12 cellular contexts compared by ENCODE assay signal in the genomic region with DNA sequence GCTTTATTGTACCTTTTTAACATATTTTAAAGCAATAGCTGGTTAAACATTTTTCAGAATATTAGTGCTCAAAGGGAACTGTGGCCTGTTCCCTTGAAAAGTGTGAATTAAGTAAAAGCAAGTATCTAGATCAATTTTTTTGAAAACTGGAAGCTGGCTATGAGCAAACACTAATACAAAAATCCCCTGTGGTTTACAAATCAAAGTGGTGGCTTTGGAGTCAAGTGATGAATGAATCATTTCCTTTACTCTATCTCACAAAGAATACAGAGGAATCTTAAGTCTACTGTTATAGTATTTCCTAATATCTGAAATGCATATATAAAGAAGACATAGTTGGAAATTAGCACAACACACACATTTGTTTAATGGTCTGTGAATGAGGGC.
DNase-seq lines count a peak whose midpoint lies in the region; ATAC-seq, FAIRE-seq and TF ChIP-seq lines count a peak whose summit lies in the region.
"Had no signal": no experiment of that assay in that cellular context is flagged by ENCODE, and none has a peak within 500 bp of the region (broad histone marks: within the 10 kb centered on the region; RNA-seq: fewer than 3 reads in every experiment).

No MANE protein-coding gene starts in this region.

- TF ChIP-seq CTCF in GM12878 (IDR thresholded peaks at IDR 0.05 in 2 of 3, conservative IDR thresholded peaks at IDR 0.05 in 1 of 3; ENCODE audit: control insufficient read depth in 2 of 3, extremely low read depth in 1 of 3, insufficient read depth in 1 of 3, low read depth in 3 of 3, low read length in 3 of 3) = no peak

- no peaks in the 10 kb centered on the region for H4K20me1 ChIP-seq in GM12878 (ENCODE audit: control insufficient read depth, insufficient read depth)

- DNase-seq in GM12878 (ENCODE audit: low read depth, low spot score) (peak; percentile 23), NCI-H2081 (lab: John Stamatoyannopoulos, UW) (no peak), right cardiac atrium (no peak), RKO (ENCODE audit: low spot score) (no peak), Right ventricle myocardium inferior (ENCODE audit: missing footprints) (no peak)
- DNase-seq: CD4-positive, alpha-beta memory T cell; cerebellar nuclear complex; NCI-H2081 treated with DMSO at 0.1 percent for 48 hours; Right ventricle myocardium superior had no signal

- no peak overlapping the region for H3K27ac ChIP-seq in GM12878 (ENCODE audit: control insufficient read depth, insufficient read depth)
- H3K27ac ChIP-seq in right cardiac atrium (ENCODE audit: low read length) = no peak overlapping the region

- BruUV-seq in GM12878 (replicated peaks; lab: Mats Ljungman, UMichigan) = no TSS peak

- H2AFZ ChIP-seq in GM12878 (ENCODE audit: control insufficient read depth, low read depth, low read length) = no peak overlapping the region

- H3K9ac ChIP-seq in GM12878 (ENCODE audit: control insufficient read depth, insufficient read depth, low read length) = no peak overlapping the region

- ATAC-seq in GM18502 (IDR thresholded peaks at IDR 0.05; ENCODE audit: poor library complexity, unreplicated experiment) (peak; percentile 83), GM21526 (IDR thresholded peaks at IDR 0.05; ENCODE audit: low FRiP score, unreplicated experiment) (peak; percentile 61), HG03378 (IDR thresholded peaks at IDR 0.05; ENCODE audit: unreplicated experiment) (peak; percentile 86), GM12878 (peak; percentile 93), right cardiac atrium (no peak), Right ventricle myocardium inferior (no peak)

- CTCF ChIA-PET in GM12878 (lab: Yijun Ruan, JAX) = interaction anchor here (1.0 to 1.1 kb wide), 2 partner anchors 8 to 20 kb away, joined by 3 read pairs; no protein-coding TSS in a partner anchor

- POLR2A ChIA-PET in GM12878 (lab: Charles Lee) = interaction anchor here (1.6 to 2.0 kb wide), 2 partner anchors 20 to 59 kb away, joined by 4 to 6 read pairs; no protein-coding TSS in a partner anchor

- H3K79me2 ChIP-seq in GM12878 (ENCODE audit: control insufficient read depth, insufficient read depth, low read length) = no peaks in the 10 kb centered on the region

- H3K4me1 ChIP-seq in GM12878 (ENCODE audit: control insufficient read depth, insufficient read depth, low read length) = no peaks in the 10 kb centered on the region
- no peaks in the 10 kb centered on the region for H3K4me1 ChIP-seq in right cardiac atrium (ENCODE audit: control insufficient read depth, insufficient read depth, low read length)

- in situ Hi-C loops in GM12878 (cut with MboI) = no loop called here

- H3K36me3 ChIP-seq in GM12878 (ENCODE audit: control insufficient read depth in 2 of 2, insufficient read depth in 2 of 2, low read length in 1 of 2) = no peaks in the 10 kb centered on the region

- H3K9me3 ChIP-seq in GM12878 (replicated peaks; ENCODE audit: control insufficient read depth, insufficient read depth, low read length) = no peaks in the 10 kb centered on the region; the same call in 2 of the 3 replicates
- H3K9me3 ChIP-seq in right cardiac atrium (ENCODE audit: control insufficient read depth, low read length) = no peaks in the 10 kb centered on the region

- TF ChIP-seq POLR2A in GM12878 (IDR thresholded peaks at IDR 0.05; ENCODE audit: low read depth, low read length) = no peak

- TF ChIP-seq RAD21 in GM12878 (IDR thresholded peaks at IDR 0.05; ENCODE audit: insufficient read depth, low read depth, low read length) = no peak

- peak; percentile 68 for FAIRE-seq in GM12878 (lab: Jason Lieb, UNC)

- no peak overlapping the region for H3K4me2 ChIP-seq in GM12878 (ENCODE audit: control insufficient read depth, insufficient read depth)

- intact Hi-C loops in GM12878 (cut with micrococcal nuclease; ENCODE audit: unreplicated experiment) = no loop called here
- intact Hi-C loops in right cardiac atrium (cut with DNase I) = no loop called here
- intact Hi-C loops in Right ventricle myocardium inferior (cut with DNase I) = no loop called here

- RAD21 ChIA-PET in GM12878 (lab: Charles Lee; ENCODE audit: unreplicated experiment) = interaction anchor here (0.8 to 2.3 kb wide), 10 partner anchors 8 to 260 kb away, joined by 3 to 10 read pairs (median 3); no protein-coding TSS in a partner anchor

- H3K27me3 ChIP-seq in GM12878 (replicated peaks in 1 of 2; ENCODE audit: control insufficient read depth in 2 of 2, insufficient read depth in 2 of 2, low read length in 1 of 2) (no peaks in the 10 kb centered on the region), right cardiac atrium (ENCODE audit: control insufficient read depth, insufficient read depth) (no peaks in the 10 kb centered on the region)

- H3K4me3 ChIP-seq in GM12878 = no peak overlapping the region
- H3K4me3 ChIP-seq in right cardiac atrium (ENCODE audit: low read length) = no peak overlapping the region

- SMC1A ChIA-PET in GM12878 (lab: Charles Lee; ENCODE audit: uncharacterized antibody, unreplicated experiment) = interaction anchor here (0.8 to 8.1 kb wide), 10 partner anchors 8 to 103 kb away, joined by 3 to 54 read pairs (median 6); no protein-coding TSS in a partner anchor

- no peak for TF ChIP-seq EP300 in GM12878 (IDR thresholded peaks at IDR 0.05; ENCODE audit: borderline replicate concordance in 1 of 2, control insufficient read depth in 1 of 2, low read depth in 2 of 2, low read length in 2 of 2)

TF ChIP-seq in GM12878, 131 proteins besides CTCF, POLR2A, EP300 and RAD21:
- TF ChIP-seq NRF1 (conservative IDR thresholded peaks at IDR 0.05; ENCODE audit: low read depth, low read length) (no peak), ZBED1 (IDR thresholded peaks at IDR 0.05; ENCODE audit: borderline replicate concordance) (no peak), RFX5 (IDR thresholded peaks at IDR 0.05; ENCODE audit: low read depth, low read length) (no peak), BHLHE40 (IDR thresholded peaks at IDR 0.05; ENCODE audit: borderline replicate concordance in 1 of 2, low read depth in 2 of 2, low read length in 1 of 2) (0 out of 4 replicates have a peak, but pooled peaks of 1 of the 2 experiments have one; percentile 38), RUNX3 (IDR thresholded peaks at IDR 0.05; ENCODE audit: low read length) (peak; percentile 69; the same call in 1 of the 2 replicates), NR2F1 (conservative IDR thresholded peaks at IDR 0.05) (peak; percentile 66), NFIC (IDR thresholded peaks at IDR 0.05; ENCODE audit: low read depth, low read length) (peak; percentile 64), TCF7 (IDR thresholded peaks at IDR 0.05; ENCODE audit: borderline replicate concordance) (0 out of 2 replicates have a peak, but pooled peaks have one; percentile 29), JUNB (IDR thresholded peaks at IDR 0.05) (peak; percentile 47), DPF2 (IDR thresholded peaks at IDR 0.05) (peak; percentile 10; the same call in 1 of the 2 replicates)
- TF ChIP-seq, protein P1, sequence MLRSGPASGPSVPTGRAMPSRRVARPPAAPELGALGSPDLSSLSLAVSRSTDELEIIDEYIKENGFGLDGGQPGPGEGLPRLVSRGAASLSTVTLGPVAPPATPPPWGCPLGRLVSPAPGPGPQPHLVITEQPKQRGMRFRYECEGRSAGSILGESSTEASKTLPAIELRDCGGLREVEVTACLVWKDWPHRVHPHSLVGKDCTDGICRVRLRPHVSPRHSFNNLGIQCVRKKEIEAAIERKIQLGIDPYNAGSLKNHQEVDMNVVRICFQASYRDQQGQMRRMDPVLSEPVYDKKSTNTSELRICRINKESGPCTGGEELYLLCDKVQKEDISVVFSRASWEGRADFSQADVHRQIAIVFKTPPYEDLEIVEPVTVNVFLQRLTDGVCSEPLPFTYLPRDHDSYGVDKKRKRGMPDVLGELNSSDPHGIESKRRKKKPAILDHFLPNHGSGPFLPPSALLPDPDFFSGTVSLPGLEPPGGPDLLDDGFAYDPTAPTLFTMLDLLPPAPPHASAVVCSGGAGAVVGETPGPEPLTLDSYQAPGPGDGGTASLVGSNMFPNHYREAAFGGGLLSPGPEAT (IDR thresholded peaks at IDR 0.05; ENCODE audit: low read depth) = peak; percentile 72
- TF ChIP-seq, protein P2, sequence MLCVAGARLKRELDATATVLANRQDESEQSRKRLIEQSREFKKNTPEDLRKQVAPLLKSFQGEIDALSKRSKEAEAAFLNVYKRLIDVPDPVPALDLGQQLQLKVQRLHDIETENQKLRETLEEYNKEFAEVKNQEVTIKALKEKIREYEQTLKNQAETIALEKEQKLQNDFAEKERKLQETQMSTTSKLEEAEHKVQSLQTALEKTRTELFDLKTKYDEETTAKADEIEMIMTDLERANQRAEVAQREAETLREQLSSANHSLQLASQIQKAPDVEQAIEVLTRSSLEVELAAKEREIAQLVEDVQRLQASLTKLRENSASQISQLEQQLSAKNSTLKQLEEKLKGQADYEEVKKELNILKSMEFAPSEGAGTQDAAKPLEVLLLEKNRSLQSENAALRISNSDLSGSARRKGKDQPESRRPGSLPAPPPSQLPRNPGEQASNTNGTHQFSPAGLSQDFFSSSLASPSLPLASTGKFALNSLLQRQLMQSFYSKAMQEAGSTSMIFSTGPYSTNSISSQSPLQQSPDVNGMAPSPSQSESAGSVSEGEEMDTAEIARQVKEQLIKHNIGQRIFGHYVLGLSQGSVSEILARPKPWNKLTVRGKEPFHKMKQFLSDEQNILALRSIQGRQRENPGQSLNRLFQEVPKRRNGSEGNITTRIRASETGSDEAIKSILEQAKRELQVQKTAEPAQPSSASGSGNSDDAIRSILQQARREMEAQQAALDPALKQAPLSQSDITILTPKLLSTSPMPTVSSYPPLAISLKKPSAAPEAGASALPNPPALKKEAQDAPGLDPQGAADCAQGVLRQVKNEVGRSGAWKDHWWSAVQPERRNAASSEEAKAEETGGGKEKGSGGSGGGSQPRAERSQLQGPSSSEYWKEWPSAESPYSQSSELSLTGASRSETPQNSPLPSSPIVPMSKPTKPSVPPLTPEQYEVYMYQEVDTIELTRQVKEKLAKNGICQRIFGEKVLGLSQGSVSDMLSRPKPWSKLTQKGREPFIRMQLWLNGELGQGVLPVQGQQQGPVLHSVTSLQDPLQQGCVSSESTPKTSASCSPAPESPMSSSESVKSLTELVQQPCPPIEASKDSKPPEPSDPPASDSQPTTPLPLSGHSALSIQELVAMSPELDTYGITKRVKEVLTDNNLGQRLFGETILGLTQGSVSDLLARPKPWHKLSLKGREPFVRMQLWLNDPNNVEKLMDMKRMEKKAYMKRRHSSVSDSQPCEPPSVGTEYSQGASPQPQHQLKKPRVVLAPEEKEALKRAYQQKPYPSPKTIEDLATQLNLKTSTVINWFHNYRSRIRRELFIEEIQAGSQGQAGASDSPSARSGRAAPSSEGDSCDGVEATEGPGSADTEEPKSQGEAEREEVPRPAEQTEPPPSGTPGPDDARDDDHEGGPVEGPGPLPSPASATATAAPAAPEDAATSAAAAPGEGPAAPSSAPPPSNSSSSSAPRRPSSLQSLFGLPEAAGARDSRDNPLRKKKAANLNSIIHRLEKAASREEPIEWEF (IDR thresholded peaks at IDR 0.05; ENCODE audit: insufficient replicate concordance, low read depth, low read length) = peak; percentile 14

Comparison
In these comparisons a context has a peak if more than half of its experiments do, and no peak if none do; other contexts are left out.
1. ATAC-seq: peak in GM18502 (single experiment), GM21526 (single experiment), HG03378 (single experiment) and GM12878 (single experiment); none in right cardiac atrium (0 of 2) and Right ventricle myocardium inferior (single experiment).